Comparison of ENCODE assay signal across 9 cellular contexts in genomic region chr1:159012495-159012894, GRCh38. TPM values are rescaled to one million over a fixed set of nuclear protein-coding genes. Genes with fewer than 3 reads are reported as not detected.
A peak's percentile ranks its signal among the peaks of the same experiment; 100 is the strongest.
DNase-seq lines count a peak whose midpoint lies in the region; ATAC-seq, FAIRE-seq and TF ChIP-seq lines count a peak whose summit lies in the region.
"Had no signal": no experiment of that assay in that cellular context is flagged by ENCODE, and none has a peak within 500 bp of the region (broad histone marks: within the 10 kb centered on the region; RNA-seq: fewer than 3 reads in every experiment).

No MANE protein-coding gene starts in this region.

- H3K27me3 Mint-ChIP-seq in CD4-positive, CD25-positive, alpha-beta regulatory T cell: no peaks in the 10 kb centered on the region
- no peaks in the 10 kb centered on the region for H3K27me3 Mint-ChIP-seq in naive thymus-derived CD8-positive, alpha-beta T cell

- no peak for FAIRE-seq in bronchial epithelial cell (lab: Jason Lieb, UNC)

- peaks cover 0 to 3% (median 0%) of the 10 kb centered on the region in 7 donors for H3K9me3 Mint-ChIP-seq in CD4-positive, CD25-positive, alpha-beta regulatory T cell
- H3K9me3 Mint-ChIP-seq in naive thymus-derived CD8-positive, alpha-beta T cell: peaks cover 0 to 1% (median 0%) of the 10 kb centered on the region in 9 donors

- no peak for TF ChIP-seq CTCF in bronchial epithelial cell (IDR thresholded peaks at IDR 0.05; ENCODE audit: insufficient read depth, low read length, severe bottlenecking)

- DNase-seq in CD4-positive, CD25-positive, alpha-beta regulatory T cell: peak; percentile 36 to 90 (median 66)
- peak; percentile 78 for DNase-seq in SK-MEL-5 (ENCODE audit: low read depth, low spot score)
- DNase-seq in bronchial epithelial cell (ENCODE audit: low read depth): peak; percentile 50
- DNase-seq in naive thymus-derived CD8-positive, alpha-beta T cell: peak in 9 of 10 donors; percentile 13 to 67 (median 33)
- no peak for DNase-seq in NCI-H2029 treated with DMSO at 0.1 percent for 48 hours (lab: John Stamatoyannopoulos, UW)
- DNase-seq in iPS-NIHi11 (ENCODE audit: low spot score): no peak
- no peak for DNase-seq in AG08396 (ENCODE audit: low spot score)

- ATAC-seq in CD4-positive, CD25-positive, alpha-beta regulatory T cell (ENCODE audit: low read depth in 2 of 2): peak; percentile 21
- peak; percentile 31 for ATAC-seq in GM21381 (IDR thresholded peaks at IDR 0.05; ENCODE audit: unreplicated experiment)
- ATAC-seq in naive thymus-derived CD8-positive, alpha-beta T cell: peak; percentile 34 to 62

- peaks cover 23% of the 10 kb centered on the region for H3K36me3 ChIP-seq in CD4-positive, CD25-positive, alpha-beta regulatory T cell (ENCODE audit: control insufficient read depth, insufficient read depth, low read length)
- peaks cover 16% of the 10 kb centered on the region for H3K36me3 ChIP-seq in bronchial epithelial cell (ENCODE audit: control insufficient read depth, insufficient read depth, low read length)

- POLR2A ChIA-PET in naive thymus-derived CD8-positive, alpha-beta T cell (lab: Charles Lee): no interaction called here

- in situ Hi-C loops in SK-MEL-5 (cut with HindIII; ENCODE audit: low pct_unique_long_range_greater_than_20kb, low sequenced_read_pairs): no loop called here

- peaks cover 59% of the 10 kb centered on the region for H3K4me1 ChIP-seq in CD4-positive, CD25-positive, alpha-beta regulatory T cell (ENCODE audit: control insufficient read depth, insufficient read depth, low read length, poor library complexity, severe bottlenecking)

- peak overlapping the region; percentile 100 for H3K4me3 ChIP-seq in CD4-positive, CD25-positive, alpha-beta regulatory T cell (ENCODE audit: low read depth, low read length)
- peak overlapping the region; percentile 64 for H3K4me3 ChIP-seq in bronchial epithelial cell (ENCODE audit: low read depth, low read length)

- H3K27me3 ChIP-seq in CD4-positive, CD25-positive, alpha-beta regulatory T cell (ENCODE audit: control insufficient read depth, insufficient read depth, low read length): no peaks in the 10 kb centered on the region
- no peaks in the 10 kb centered on the region for H3K27me3 ChIP-seq in bronchial epithelial cell (ENCODE audit: control insufficient read depth, insufficient read depth, low read length)

- peak overlapping the region; percentile 87 for H3K27ac ChIP-seq in CD4-positive, CD25-positive, alpha-beta regulatory T cell (ENCODE audit: insufficient read depth, low read length, poor library complexity, severe bottlenecking)
- H3K27ac ChIP-seq: HL-60 had no signal

- no peaks in the 10 kb centered on the region for H3K9me3 ChIP-seq in CD4-positive, CD25-positive, alpha-beta regulatory T cell (ENCODE audit: control insufficient read depth in 2 of 2, low read length in 2 of 2)

- H3K36me3 Mint-ChIP-seq in CD4-positive, CD25-positive, alpha-beta regulatory T cell: peaks cover 40% of the 10 kb centered on the region
- peaks cover 7 to 37% (median 26%) of the 10 kb centered on the region in 3 donors for H3K36me3 Mint-ChIP-seq in naive thymus-derived CD8-positive, alpha-beta T cell

- peaks cover 38 to 68% (median 54%) of the 10 kb centered on the region in 4 donors for H3K4me1 Mint-ChIP-seq in CD4-positive, CD25-positive, alpha-beta regulatory T cell
- H3K4me1 Mint-ChIP-seq in naive thymus-derived CD8-positive, alpha-beta T cell: peaks cover 47 to 81% (median 64%) of the 10 kb centered on the region in 4 donors

- peak overlapping the region; percentile 87 to 96 (median 96) for H3K27ac Mint-ChIP-seq in CD4-positive, CD25-positive, alpha-beta regulatory T cell
- H3K27ac Mint-ChIP-seq in naive thymus-derived CD8-positive, alpha-beta T cell: peak overlapping the region; percentile 62 to 99 (median 92)

- H3K4me3 Mint-ChIP-seq in CD4-positive, CD25-positive, alpha-beta regulatory T cell: peak overlapping the region; percentile 84 to 97 (median 96)
- H3K4me3 Mint-ChIP-seq in naive thymus-derived CD8-positive, alpha-beta T cell: peak overlapping the region; percentile 83 to 99 (median 94)

RNA-seq across cellular contexts. Expression of gene IFI16, which starts 2.8 kb away (rescaled TPM):
- 130 TPM for total RNA-seq in CD4-positive, CD25-positive, alpha-beta regulatory T cell
- polyA plus RNA-seq in CD4-positive, CD25-positive, alpha-beta regulatory T cell: 100 to 1,000 TPM in 2 of 4 donors, 10 to 100 TPM in 2; 90.4 to 117 (median 101) TPM
- 91.7 and 103 TPM in 2 replicates for total RNA-seq in SK-MEL-5 (2014; rRNA removed; shearing (Covaris generic))
- polyA plus RNA-seq in SK-MEL-5 (2015; cell fraction: cytosol; rRNA removed): 219 and 247 TPM in 2 replicates
- polyA plus RNA-seq in SK-MEL-5 (2015; cell fraction: nucleus; rRNA removed): 371 and 524 TPM in 2 replicates
- total RNA-seq in bronchial epithelial cell: 34.0 and 54.7 TPM in 2 replicates
- 10 to 100 TPM; 83.4 to 89.8 TPM for total RNA-seq in naive thymus-derived CD8-positive, alpha-beta T cell
- 10 to 100 TPM; 49.2 to 55.2 (median 53.5) TPM for polyA plus RNA-seq in naive thymus-derived CD8-positive, alpha-beta T cell

Comparison
In these comparisons a context has a peak if more than half of its experiments do, and no peak if none do; other contexts are left out.
1. DNase-seq: peak in CD4-positive, CD25-positive, alpha-beta regulatory T cell (3 of 3), SK-MEL-5 (single experiment), bronchial epithelial cell (single experiment) and naive thymus-derived CD8-positive, alpha-beta T cell (9 of 10); none in NCI-H2029 treated with DMSO at 0.1 percent for 48 hours (single experiment), iPS-NIHi11 (single experiment) and AG08396 (single experiment).
2. Peak in every context shown above with its lines, with median percentiles within 50 percentile points of each other: ATAC-seq.